Comparison of ENCODE assay signal across 8 cellular contexts in genomic region chr5:100706796-100707195, GRCh38.
DNase-seq lines count a peak whose midpoint lies in the region; ATAC-seq and TF ChIP-seq lines count a peak whose summit lies in the region.

No MANE protein-coding gene starts in this region.

- intact Hi-C loops in heart left ventricle (cut with DNase I) (loop anchor here in 2 of 10 donors (10.0 kb wide), 1 partner anchor 198 kb away; the partner anchor contains the start of gene ST8SIA4 (in 2 of the 2)), cardiac septum (cut with DNase I) (no loop called here)

- no peak overlapping the region for H2AFZ ChIP-seq in OCI-LY1 (ENCODE audit: low read length)

- H3K4me3 ChIP-seq in heart left ventricle, result no peak overlapping the region
- no peak overlapping the region for H3K4me3 ChIP-seq in OCI-LY1 (ENCODE audit: low read depth, low read length, poor library complexity, severe bottlenecking)

- no peak overlapping the region for H3K4me2 ChIP-seq in OCI-LY1 (ENCODE audit: low read length)

- H3K27me3 Mint-ChIP-seq in activated CD4-positive, alpha-beta memory T cell treated with anti-CD3 and anti-CD28 coated beads, Interleukin-2, amount 10 ng/mL, durations not matched to agents 7 days and 5 days, result peaks cover 5% of the 10 kb centered on the region

- H3K4me1 Mint-ChIP-seq in activated CD4-positive, alpha-beta memory T cell treated with anti-CD3 and anti-CD28 coated beads, Interleukin-2, amount 10 ng/mL, durations not matched to agents 7 days and 5 days, result peaks cover 7% of the 10 kb centered on the region

- H3K4me1 ChIP-seq in heart left ventricle, result peaks cover 0 to 14% (median 0%) of the 10 kb centered on the region in 12 donors
- no peaks in the 10 kb centered on the region for H3K4me1 ChIP-seq in OCI-LY1 (ENCODE audit: insufficient read depth, low read length, severe bottlenecking)

- no peak for TF ChIP-seq POLR2A in heart left ventricle (IDR thresholded peaks at IDR 0.05)

- no peaks in the 10 kb centered on the region for H3K36me3 ChIP-seq in heart left ventricle
- H3K36me3 ChIP-seq in OCI-LY1 (ENCODE audit: insufficient read depth, low read length), result no peaks in the 10 kb centered on the region

- H4K20me1 ChIP-seq in OCI-LY1 (ENCODE audit: insufficient read depth, low read length), result no peaks in the 10 kb centered on the region

- no peak overlapping the region for H3K27ac Mint-ChIP-seq in activated CD4-positive, alpha-beta memory T cell treated with anti-CD3 and anti-CD28 coated beads, Interleukin-2, amount 10 ng/mL, durations not matched to agents 7 days and 5 days

- H3F3A ChIP-seq in OCI-LY1 (ENCODE audit: insufficient read depth, low read length), result no peaks in the 10 kb centered on the region

- H3K4me3 Mint-ChIP-seq in activated CD4-positive, alpha-beta memory T cell treated with anti-CD3 and anti-CD28 coated beads, Interleukin-2, amount 10 ng/mL, durations not matched to agents 7 days and 5 days, result no peak overlapping the region

- H3K9me3 ChIP-seq in heart left ventricle (no peaks in the 10 kb centered on the region), OCI-LY1 (ENCODE audit: low read length) (no peaks in the 10 kb centered on the region)

- H3K9ac ChIP-seq in OCI-LY1 (ENCODE audit: low read length), result no peak overlapping the region

- WGBS in heart left ventricle, 4 donors, result 44 to 51% (median 50%) methylated on average over 1 of the region's 1 CpG

- no peaks in the 10 kb centered on the region for H3K79me2 ChIP-seq in OCI-LY1 (ENCODE audit: insufficient read depth, low read length)

- H3K9me3 Mint-ChIP-seq in activated CD4-positive, alpha-beta memory T cell treated with anti-CD3 and anti-CD28 coated beads, Interleukin-2, amount 10 ng/mL, durations not matched to agents 7 days and 5 days, result peaks cover 3% of the 10 kb centered on the region

- H3K27ac ChIP-seq in heart left ventricle, result peak overlapping the region in 1 of 12 donors; percentile 61
- H3K27ac ChIP-seq in OCI-LY1 (ENCODE audit: low read depth, low read length, poor library complexity, severe bottlenecking), result no peak overlapping the region

- ATAC-seq in heart left ventricle, result peak in 3 of 4 donors; percentile 34 to 66 (median 49)
- no peak for ATAC-seq in GM21515 (IDR thresholded peaks at IDR 0.05; ENCODE audit: unreplicated experiment)

- H3K27me3 ChIP-seq in heart left ventricle (no peaks in the 10 kb centered on the region), OCI-LY1 (ENCODE audit: insufficient read depth, low read length) (no peaks in the 10 kb centered on the region)

- TF ChIP-seq CTCF in heart left ventricle (IDR thresholded peaks at IDR 0.05), result peak in 7 of 12 donors; percentile 20 to 46 (median 34)
- TF ChIP-seq CTCF in OCI-LY1 (IDR thresholded peaks at IDR 0.05; ENCODE audit: low read length), result peak; percentile 26; the same call in 1 of the 2 replicates

- POLR2A ChIA-PET in activated CD4-positive, alpha-beta memory T cell treated with anti-CD3 and anti-CD28 coated beads, Interleukin-2, amount 10 ng/mL, durations not matched to agents 7 days and 5 days (lab: Charles Lee), result no interaction called here

- no peaks in the 10 kb centered on the region for H3K9me2 ChIP-seq in OCI-LY1 (ENCODE audit: low read depth, low read length)

- H3K36me3 Mint-ChIP-seq in activated CD4-positive, alpha-beta memory T cell treated with anti-CD3 and anti-CD28 coated beads, Interleukin-2, amount 10 ng/mL, durations not matched to agents 7 days and 5 days (ENCODE audit: low read depth), result no peaks in the 10 kb centered on the region

- DNase-seq in heart left ventricle, result no peak
- no peak for DNase-seq in cardiac septum (ENCODE audit: low spot score)
- peak; percentile 60 for DNase-seq in foreskin melanocyte
- no peak for DNase-seq in activated CD4-positive, alpha-beta memory T cell treated with anti-CD3 and anti-CD28 coated beads, Interleukin-2, amount 10 ng/mL, durations not matched to agents 7 days and 5 days
- DNase-seq in GM19240 (ENCODE audit: insufficient read length, low spot score), result no peak
- DNase-seq in islet precursor cell, result no peak

- CTCF ChIA-PET in activated CD4-positive, alpha-beta memory T cell treated with anti-CD3 and anti-CD28 coated beads, Interleukin-2, amount 10 ng/mL, durations not matched to agents 7 days and 5 days (lab: Charles Lee), result no interaction called here
